ENCODE assay signal across 26 cellular contexts in the genomic region with DNA sequence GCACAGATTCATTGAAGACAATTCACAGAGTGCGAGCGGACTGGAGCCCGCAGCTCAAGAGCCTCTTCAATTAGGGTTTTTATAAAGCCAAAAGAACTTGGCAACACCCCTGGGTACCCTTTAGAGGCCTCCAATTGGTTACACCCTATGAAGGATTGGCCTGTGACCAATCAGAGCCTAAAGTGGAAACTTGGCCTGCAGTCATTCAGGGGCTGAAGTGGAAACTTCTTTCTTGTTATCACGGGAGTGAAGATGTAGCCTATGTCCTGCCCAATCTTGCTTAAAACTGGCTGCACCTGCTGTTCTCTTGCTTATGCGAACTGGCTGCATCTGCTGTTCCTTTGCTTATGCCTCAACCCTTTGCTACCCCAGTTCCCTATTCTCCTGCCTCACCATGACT. TPM values are rescaled to one million over a fixed set of nuclear protein-coding genes. Genes with fewer than 3 reads are reported as not detected.
DNase-seq lines count a peak whose midpoint lies in the region; ATAC-seq, FAIRE-seq and TF ChIP-seq lines count a peak whose summit lies in the region.
"Had no signal": no experiment of that assay in that cellular context is flagged by ENCODE, and none has a peak within 500 bp of the region (broad histone marks: within the 10 kb centered on the region; RNA-seq: fewer than 3 reads in every experiment).

No MANE protein-coding gene starts in this region.

- H3K4me3 ChIP-seq in HepG2 (replicated peaks in 1 of 3; ENCODE audit: insufficient read depth in 1 of 3, low read depth in 2 of 3, low read length in 3 of 3) (no peak overlapping the region), right lobe of liver (no peak overlapping the region), Panc1 (ENCODE audit: low read depth in 2 of 2, low read length in 2 of 2) (no peak overlapping the region), esophagus muscularis mucosa (no peak overlapping the region)
- H3K4me3 ChIP-seq: adrenal gland, esophagus squamous epithelium, gastrocnemius medialis, mucosa of descending colon, thoracic aorta had no signal

- H3K4me3 Mint-ChIP-seq in type B pancreatic cell (peak overlapping the region; percentile 67), H9 (no peak overlapping the region; a peak in 1 of 5 replicates)
- no peak overlapping the region for H3K4me3 Mint-ChIP-seq in activated CD4-positive, alpha-beta T cell treated with anti-CD3 and anti-CD28 coated beads, Interleukin-2, amount 10 ng/mL, durations not matched to agents 24 days and 14 days

- peaks cover 22% of the 10 kb centered on the region for H3K4me1 Mint-ChIP-seq in type B pancreatic cell (ENCODE audit: unreplicated experiment)
- peaks cover 42% of the 10 kb centered on the region for H3K4me1 Mint-ChIP-seq in activated CD4-positive, alpha-beta T cell treated with anti-CD3 and anti-CD28 coated beads, Interleukin-2, amount 10 ng/mL, durations not matched to agents 24 days and 14 days
- peaks cover 28 to 31% of the 10 kb centered on the region in 2 experiments for H3K4me1 Mint-ChIP-seq in H9

- H2BK5ac ChIP-seq in H9 (ENCODE audit: insufficient read length, low read length), result no peak overlapping the region

- no peak overlapping the region for H3K27ac ChIP-seq in HepG2 (ENCODE audit: extremely low read length, insufficient read depth, low read length)
- H3K27ac ChIP-seq in right lobe of liver, result no peak overlapping the region
- peak overlapping the region; percentile 99; the same call in 1 of the 2 replicates for H3K27ac ChIP-seq in Panc1 (ENCODE audit: low read length)
- no peak overlapping the region for H3K27ac ChIP-seq in esophagus muscularis mucosa (replicated peaks in 1 of 4)
- H3K27ac ChIP-seq in H9 (ENCODE audit: insufficient read length, low read depth, low read length), result no peak overlapping the region
- H3K27ac ChIP-seq: adrenal gland, esophagus squamous epithelium, gastrocnemius medialis, thoracic aorta had no signal

- H3K18ac ChIP-seq in H9 (ENCODE audit: insufficient read length, low read depth, low read length), result no peak overlapping the region

- H2AK5ac ChIP-seq in H9 (ENCODE audit: insufficient read length, low read length), result no peak overlapping the region

- H3K27me3 Mint-ChIP-seq in type B pancreatic cell, result no peaks in the 10 kb centered on the region
- peaks cover 12% of the 10 kb centered on the region for H3K27me3 Mint-ChIP-seq in activated CD4-positive, alpha-beta T cell treated with anti-CD3 and anti-CD28 coated beads, Interleukin-2, amount 10 ng/mL, durations not matched to agents 24 days and 14 days
- no peaks in the 10 kb centered on the region; the same call in 1 of the 2 replicates for H3K27me3 Mint-ChIP-seq in H9 (ENCODE audit: low read depth)

- H3K4me1 ChIP-seq in HepG2 (ENCODE audit: insufficient read depth, low read length) (peaks cover 42% of the 10 kb centered on the region), right lobe of liver (peaks cover 0 to 4% (median 2%) of the 10 kb centered on the region in 4 donors), Panc1 (ENCODE audit: control insufficient read depth, insufficient read depth, low read length) (peaks cover 31% of the 10 kb centered on the region), esophagus muscularis mucosa (peaks cover 8 to 28% (median 19%) of the 10 kb centered on the region in 4 donors), H9 (ENCODE audit: insufficient read depth, low read length) (peaks cover 2% of the 10 kb centered on the region; the same call in 1 of the 2 replicates)

- ATAC-seq in HepG2 (no peak), right lobe of liver (no peak), Panc1 (no peak)
- ATAC-seq: effector memory CD8-positive, alpha-beta T cell; gastrocnemius medialis; mucosa of descending colon had no signal

- peaks cover 2 to 3% of the 10 kb centered on the region in 2 experiments; a peak in 1 of 5 replicates for H3K27me3 ChIP-seq in HepG2 (ENCODE audit: control insufficient read depth in 1 of 2, insufficient read depth in 2 of 2, low read length in 2 of 2)
- H3K27me3 ChIP-seq in right lobe of liver, result no peaks in the 10 kb centered on the region
- no peaks in the 10 kb centered on the region for H3K27me3 ChIP-seq in Panc1 (ENCODE audit: control insufficient read depth, insufficient read depth, low read length)
- peaks cover 0 to 12% (median 0%) of the 10 kb centered on the region in 4 donors for H3K27me3 ChIP-seq in esophagus muscularis mucosa
- H3K27me3 ChIP-seq in H9 (ENCODE audit: insufficient read depth, low read length), result no peaks in the 10 kb centered on the region
- H3K27me3 ChIP-seq: adrenal gland, esophagus squamous epithelium, gastrocnemius medialis had no signal

- H3K9me3 Mint-ChIP-seq in type B pancreatic cell (no peaks in the 10 kb centered on the region), H9 (no peaks in the 10 kb centered on the region; a peak in 1 of 5 replicates)
- no peaks in the 10 kb centered on the region for H3K9me3 Mint-ChIP-seq in activated CD4-positive, alpha-beta T cell treated with anti-CD3 and anti-CD28 coated beads, Interleukin-2, amount 10 ng/mL, durations not matched to agents 24 days and 14 days
- H3K9me3 Mint-ChIP-seq: CD8-positive, alpha-beta memory T cell; effector memory CD8-positive, alpha-beta T cell had no signal

- no peaks in the 10 kb centered on the region for H3K9me3 ChIP-seq in HepG2 (ENCODE audit: low read length)
- H3K9me3 ChIP-seq in right lobe of liver, result no peaks in the 10 kb centered on the region
- no peaks in the 10 kb centered on the region for H3K9me3 ChIP-seq in Panc1 (ENCODE audit: control insufficient read depth, insufficient read depth, low read depth, low read length)
- no peaks in the 10 kb centered on the region for H3K9me3 ChIP-seq in esophagus muscularis mucosa
- no peaks in the 10 kb centered on the region for H3K9me3 ChIP-seq in H9 (ENCODE audit: control insufficient read depth, low read depth, low read length)
- H3K9me3 ChIP-seq: adrenal gland, esophagus squamous epithelium, gastrocnemius medialis, mucosa of descending colon, thoracic aorta had no signal

- no peak overlapping the region for H3K23ac ChIP-seq in H9 (ENCODE audit: insufficient read length, low read depth, low read length)

- no peak overlapping the region for H3K56ac ChIP-seq in H9 (ENCODE audit: insufficient read length, low read depth, low read length)

- H2AFZ ChIP-seq in HepG2 (ENCODE audit: low read length) (no peak overlapping the region), H9 (ENCODE audit: low read length) (no peak overlapping the region)

- no peak overlapping the region for H2BK120ac ChIP-seq in H9 (ENCODE audit: low read depth, low read length, poor library complexity, severe bottlenecking)

- H4K91ac ChIP-seq in H9 (ENCODE audit: insufficient read length, low read depth, low read length), result no peak overlapping the region

- no peak for TF ChIP-seq EP300 in HepG2 (IDR thresholded peaks at IDR 0.05; ENCODE audit: low read depth in 2 of 2, low read length in 2 of 2)
- no peak for TF ChIP-seq EP300 in HepG2 (CRISPR knock-in tag; IDR thresholded peaks at IDR 0.05; ENCODE audit: borderline replicate concordance)
- TF ChIP-seq EP300 in esophagus muscularis mucosa (IDR thresholded peaks at IDR 0.05), result no peak

- H4K20me1 ChIP-seq in HepG2 (ENCODE audit: insufficient read depth, low read length) (peaks cover 3% of the 10 kb centered on the region; the same call in 1 of the 2 replicates), H9 (ENCODE audit: control insufficient read depth, insufficient read depth, insufficient read length) (no peaks in the 10 kb centered on the region)

- H3K9ac ChIP-seq in HepG2 (ENCODE audit: insufficient read depth, low read depth, low read length) (no peak overlapping the region), H9 (ENCODE audit: extremely low read depth, insufficient read length, low read length) (no peak overlapping the region)

- no peak for TF ChIP-seq RAD21 in HepG2 (CRISPR knock-in tag; IDR thresholded peaks at IDR 0.05)

- no peak overlapping the region for H4K8ac ChIP-seq in H9 (replicated peaks; ENCODE audit: insufficient read length, low read depth, low read length)

- DNase-seq in HepG2 (ENCODE audit: low spot score) (no peak), right lobe of liver (no peak), Panc1 (ENCODE audit: low read depth, low spot score) (no peak), esophagus muscularis mucosa (ENCODE audit: extremely low spot score) (peak; percentile 60), type B pancreatic cell (ENCODE audit: extremely low spot score, unreplicated experiment) (no peak), H9 (no peak)
- no peak for DNase-seq in activated effector memory CD4-positive, alpha-beta T cell treated with anti-CD3 and anti-CD28 coated beads, Interleukin-2, amount 50 U/mL, for 16 hours
- no peak for DNase-seq in activated CD4-positive, alpha-beta T cell treated with anti-CD3 and anti-CD28 coated beads, Interleukin-2, amount 10 ng/mL, durations not matched to agents 24 days and 14 days
- DNase-seq: activated CD4-positive, alpha-beta T cell treated with anti-CD3 and anti-CD28 coated beads, Interleukin-2, amount 50 U/mL, for 1 hour; activated effector memory CD4-positive, alpha-beta T cell treated with Interleukin-2 at 50 U/mL for 16 hours; adrenal gland; CD8-positive, alpha-beta memory T cell; effector memory CD8-positive, alpha-beta T cell; esophagus squamous epithelium; gastrocnemius medialis; hypothalamus; mucosa of descending colon; NCI-H1105; NCI-H526; retina; SHP77; stimulated activated CD4-positive, alpha-beta T cell treated with anti-CD3 and anti-CD28 coated beads, Interleukin-4, amount 100 ng/mL, for 1 hour; stimulated activated naive CD4-positive, alpha-beta T cell treated with Interleukin-2 at 50 U/mL for 16 hours had no signal

- BruUV-seq in HepG2 (replicated peaks; lab: Mats Ljungman, UMichigan) (no TSS peak), Panc1 (replicated peaks; lab: Mats Ljungman, UMichigan) (no TSS peak)

- H3K36me3 Mint-ChIP-seq in type B pancreatic cell (peaks cover 10% of the 10 kb centered on the region), H9 (ENCODE audit: insufficient read depth in 1 of 3, low read depth in 3 of 3) (peaks cover 17 to 20% (median 19%) of the 10 kb centered on the region in 3 experiments; a peak in 6 of 7 replicates)
- H3K36me3 Mint-ChIP-seq in activated CD4-positive, alpha-beta T cell treated with anti-CD3 and anti-CD28 coated beads, Interleukin-2, amount 10 ng/mL, durations not matched to agents 24 days and 14 days (ENCODE audit: low read depth), result peaks cover 23% of the 10 kb centered on the region

- no peak overlapping the region for H3K4me2 ChIP-seq in HepG2 (ENCODE audit: low read depth, low read length)
- H3K4me2 ChIP-seq in H9 (ENCODE audit: insufficient read depth, insufficient read length, low read length), result no peak overlapping the region

- H3K27ac Mint-ChIP-seq in type B pancreatic cell, result no peak overlapping the region
- H3K27ac Mint-ChIP-seq in activated CD4-positive, alpha-beta T cell treated with anti-CD3 and anti-CD28 coated beads, Interleukin-2, amount 10 ng/mL, durations not matched to agents 24 days and 14 days, result no peak overlapping the region
- no peak overlapping the region; a peak in 1 of 7 replicates for H3K27ac Mint-ChIP-seq in H9
- H3K27ac Mint-ChIP-seq: effector memory CD8-positive, alpha-beta T cell had no signal

- TF ChIP-seq POLR2A in HepG2 (IDR thresholded peaks at IDR 0.05; ENCODE audit: insufficient read depth in 1 of 2, low read depth in 2 of 2, low read length in 2 of 2) (no peak), right lobe of liver (IDR thresholded peaks at IDR 0.05) (no peak), esophagus muscularis mucosa (IDR thresholded peaks at IDR 0.05; ENCODE audit: low read depth) (no peak)

- no peaks in the 10 kb centered on the region for H3K79me1 ChIP-seq in H9 (ENCODE audit: insufficient read depth, low read depth, low read length, poor library complexity, severe bottlenecking)

- CTCF ChIA-PET in HepG2 (lab: Yijun Ruan, JAX; ENCODE audit: low intra/inter-chr PET ratio, low total read pairs) (no interaction called here), Panc1 (lab: Charles Lee) (no interaction called here)

- FAIRE-seq in HepG2 (lab: Jason Lieb, UNC), result no peak
- FAIRE-seq: colon, TTC549 had no signal

- in situ Hi-C loops in HepG2 (cut with HindIII; ENCODE audit: extremely low pct_ligation_motif_present, low pct_unique_long_range_greater_than_20kb), result no loop called here
- in situ Hi-C loops in Panc1 (cut with HindIII; ENCODE audit: low pct_unique_long_range_greater_than_20kb, low sequenced_read_pairs), result no loop called here

- peaks cover 11% of the 10 kb centered on the region for H3K23me2 ChIP-seq in H9 (ENCODE audit: insufficient read length, low read depth, low read length, poor library complexity, severe bottlenecking)

- POLR2A ChIA-PET in HepG2 (lab: Yijun Ruan, JAX) (no interaction called here), Panc1 (lab: Charles Lee) (no interaction called here)

- H3K79me2 ChIP-seq in HepG2 (ENCODE audit: insufficient read depth, low read length), result peaks cover 31% of the 10 kb centered on the region
- peaks cover 22% of the 10 kb centered on the region; the same call in 1 of the 2 replicates for H3K79me2 ChIP-seq in H9 (ENCODE audit: insufficient read depth, low read length)

- no peak overlapping the region for H2BK15ac ChIP-seq in H9 (ENCODE audit: low read depth, low read length)

- H3K14ac ChIP-seq in H9 (ENCODE audit: insufficient read depth, low read length), result no peak overlapping the region

- H4K5ac ChIP-seq in H9 (ENCODE audit: insufficient read length, low read depth, low read length), result no peak overlapping the region

- 94% methylated on average over 5 of the region's 5 CpGs for WGBS in HepG2 (ENCODE audit: low lambda C conversion rate)
- WGBS in right lobe of liver (ENCODE audit: insufficient coverage, low coverage, low lambda C conversion rate, missing lambda C conversion rate), result 93% methylated on average over 5 of the region's 5 CpGs
- WGBS in esophagus muscularis mucosa, result 95% methylated on average over 5 of the region's 5 CpGs
- no CpG with 5 or more reads among the region's 5 CpGs for WGBS in H9 (ENCODE audit: extremely low coverage, insufficient read length, low lambda C conversion rate)

- H3K4ac ChIP-seq in H9 (ENCODE audit: low read depth, low read length), result no peak overlapping the region

- no peak overlapping the region for H3T11ph ChIP-seq in H9 (ENCODE audit: low read length)

- H2BK12ac ChIP-seq in H9 (ENCODE audit: insufficient read length, low read depth, low read length), result no peak overlapping the region

- TF ChIP-seq CTCF in HepG2 (CRISPR knock-in tag; IDR thresholded peaks at IDR 0.05), result no peak
- TF ChIP-seq CTCF in right lobe of liver (IDR thresholded peaks at IDR 0.05), result no peak
- no peak for TF ChIP-seq CTCF in Panc1 (IDR thresholded peaks at IDR 0.05)
- no peak for TF ChIP-seq CTCF in esophagus muscularis mucosa (IDR thresholded peaks at IDR 0.05)
- no peak for TF ChIP-seq CTCF in type B pancreatic cell (conservative IDR thresholded peaks at IDR 0.05)
- TF ChIP-seq CTCF in H9 (conservative IDR thresholded peaks at IDR 0.05), result no peak

- intact Hi-C loops in HepG2 (cut with micrococcal nuclease; ENCODE audit: unreplicated experiment) (no loop called here), right lobe of liver (cut with DNase I) (no loop called here), Panc1 (cut with micrococcal nuclease; ENCODE audit: unreplicated experiment) (loop anchor here (5.0 kb wide), 1 partner anchor 1251 kb away; no protein-coding TSS in a partner anchor), esophagus muscularis mucosa (cut with DNase I) (no loop called here)
- intact Hi-C loops in activated CD4-positive, alpha-beta T cell treated with anti-CD3 and anti-CD28 coated beads, Interleukin-2, amount 10 ng/mL, durations not matched to agents 24 days and 14 days (cut with micrococcal nuclease), result loop anchor here (2.0 to 10.0 kb wide), 2 partner anchors 301 to 645 kb away; no protein-coding TSS in a partner anchor

- no peak overlapping the region for H2BK20ac ChIP-seq in H9 (ENCODE audit: low read depth, low read length, poor library complexity, severe bottlenecking)

- peaks cover 1 to 11% of the 10 kb centered on the region in 2 experiments; a peak in 4 of 5 replicates for H3K36me3 ChIP-seq in HepG2 (replicated peaks in 1 of 2; ENCODE audit: control insufficient read depth in 1 of 2, insufficient read depth in 2 of 2, low read length in 2 of 2)
- H3K36me3 ChIP-seq in right lobe of liver, result no peaks in the 10 kb centered on the region
- peaks cover 20% of the 10 kb centered on the region for H3K36me3 ChIP-seq in Panc1 (ENCODE audit: control insufficient read depth, insufficient read depth, low read length)
- H3K36me3 ChIP-seq in esophagus muscularis mucosa, result no peaks in the 10 kb centered on the region
- H3K36me3 ChIP-seq: adrenal gland, esophagus squamous epithelium, gastrocnemius medialis, thoracic aorta had no signal

RNA-seq across cellular contexts. Expression of a gene that starts 1.8 kb away (rescaled TPM):
- total RNA-seq in HepG2 (2016; rRNA removed; fragmentation: Illumina TruSeq; extraction: Trizol) (36.3 and 45.9 TPM in 2 replicates), right lobe of liver (1 to 10 TPM in 3 of 6 experiments, under 1 TPM in 3; 0.27 to 2.5 (median 0.89) TPM), Panc1 (2021; ENCODE audit: unreplicated experiment) (87.0 TPM), esophagus muscularis mucosa (under 1 TPM in 3 of 4 donors, not detected in 1; under 0.01 to 0.23 (median 0.19) TPM), type B pancreatic cell (ENCODE audit: low replicate concordance) (16.7 and 42.1 TPM in 2 replicates), H9 (2021) (49.7 and 52.6 TPM in 2 replicates)
- 12.1 and 14.1 TPM in 2 replicates for total RNA-seq in HepG2 (2016; cell fraction: cytosol; rRNA removed; fragmentation: Illumina TruSeq; extraction: Trizol; ENCODE audit: low read depth)
- total RNA-seq in HepG2 (2016; cell fraction: insoluble cytoplasmic fraction; rRNA removed; fragmentation: Illumina TruSeq; extraction: Trizol), result 35.1 and 51.2 TPM in 2 replicates
- 26.8 and 29.4 TPM in 2 replicates for total RNA-seq in HepG2 (2016; cell fraction: membrane; rRNA removed; fragmentation: Illumina TruSeq; extraction: Trizol)
- total RNA-seq in HepG2 (2016; cell fraction: nucleus; rRNA removed; fragmentation: Illumina TruSeq; extraction: Trizol), result 33.4 and 36.8 TPM in 2 replicates
- polyA plus RNA-seq in HepG2 (2011; rRNA removed), result 26.0 and 43.9 TPM in 2 replicates
- 14.5 and 27.5 TPM in 2 replicates for polyA plus RNA-seq in HepG2 (2011; cell fraction: cytosol; rRNA removed)
- 39.6 and 70.3 TPM in 2 replicates for polyA plus RNA-seq in HepG2 (2011; cell fraction: nucleus; rRNA removed)
- polyA plus RNA-seq in HepG2 (2012), result 7.6 and 21.0 TPM in 2 replicates
- 2.9 and 3.6 TPM in 2 replicates for polyA plus RNA-seq in HepG2 (2016; cell fraction: cytosol; fragmentation: Illumina TruSeq; extraction: Trizol; ENCODE audit: low read depth)
- polyA plus RNA-seq in HepG2 (2016; cell fraction: insoluble cytoplasmic fraction; fragmentation: Illumina TruSeq; extraction: Trizol; ENCODE audit: low read depth), result 43.4 and 45.0 TPM in 2 replicates
- polyA plus RNA-seq in HepG2 (2016; cell fraction: membrane; fragmentation: Illumina TruSeq; extraction: Trizol; ENCODE audit: low read depth), result 5.8 and 7.3 TPM in 2 replicates
- 88.1 and 90.3 TPM in 2 replicates for polyA plus RNA-seq in HepG2 (2016; cell fraction: nucleus; fragmentation: Illumina TruSeq; extraction: Trizol; ENCODE audit: insufficient read depth, low read depth)
- polyA minus RNA-seq in HepG2 (2011; rRNA and poly(A)+ RNA removed; ENCODE audit: low replicate concordance), result 91.3 and 113 TPM in 2 replicates
- polyA minus RNA-seq in HepG2 (2011; cell fraction: cytosol; rRNA and poly(A)+ RNA removed), result 17.1 and 31.6 TPM in 2 replicates
- 19.5 and 34.5 TPM in 2 replicates for polyA minus RNA-seq in HepG2 (2011; cell fraction: nucleus; rRNA and poly(A)+ RNA removed)
- 65.2 TPM for polyA plus RNA-seq in Panc1 (2012; ENCODE audit: insufficient read length)
- 41.5 and 45.6 TPM in 2 replicates for total RNA-seq in activated CD4-positive, alpha-beta T cell treated with anti-CD3 and anti-CD28 coated beads, Interleukin-2, amount 10 ng/mL, durations not matched to agents 24 days and 14 days
- polyA plus RNA-seq: CD8-positive, alpha-beta memory T cell had no signal

Comparison
In these comparisons a context has a peak if more than half of its experiments do, and no peak if none do; other contexts are left out.
1. intact Hi-C loops: an anchor here in Panc1 (5.0 kb wide) and activated CD4-positive, alpha-beta T cell treated with anti-CD3 and anti-CD28 coated beads, Interleukin-2, amount 10 ng/mL, durations not matched to agents 24 days and 14 days (2.0 to 10.0 kb wide); none called in HepG2, right lobe of liver and esophagus muscularis mucosa.